Comparison of ENCODE assay signal across 13 cellular contexts in the genomic region with DNA sequence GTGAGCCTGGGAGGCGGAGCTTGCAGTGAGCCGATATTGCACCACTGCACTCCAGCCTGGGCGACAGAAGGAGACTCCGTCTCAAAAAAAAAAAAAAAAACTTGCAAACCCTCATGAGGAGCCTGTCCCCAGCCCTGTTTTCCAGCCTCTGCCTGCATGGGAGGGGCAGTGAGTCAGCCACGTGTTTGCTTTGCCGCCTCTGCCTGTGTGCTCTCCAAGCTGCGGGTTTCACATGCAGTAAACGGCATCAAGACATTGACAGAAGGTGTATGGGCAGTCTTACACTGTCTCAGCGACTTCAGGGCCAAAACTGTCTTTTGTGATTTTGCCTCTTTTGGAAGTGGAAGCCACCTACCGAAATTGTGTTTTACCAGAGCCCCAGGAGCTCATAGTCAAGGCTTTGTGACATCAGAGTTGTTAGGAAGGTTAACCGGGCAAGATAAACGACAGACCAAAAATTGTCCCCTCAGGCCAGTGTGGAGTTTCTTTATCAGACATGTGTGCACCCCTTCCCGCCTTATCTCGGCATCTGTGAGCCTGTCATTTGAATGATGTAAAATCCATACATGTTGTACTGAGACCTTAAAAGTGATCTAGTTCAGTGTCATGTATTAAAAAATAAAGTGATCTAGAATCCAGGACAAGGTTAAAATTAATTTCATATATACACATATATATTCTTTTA. TPM values are rescaled to one million over a fixed set of nuclear protein-coding genes. Genes with fewer than 3 reads are reported as not detected.
"Had no signal": no experiment of that assay in that cellular context is flagged by ENCODE, and none has a peak within 500 bp of the region (broad histone marks: within the 10 kb centered on the region; RNA-seq: fewer than 3 reads in every experiment).

No MANE protein-coding gene starts in this region.

- H3K27ac ChIP-seq: ascending aorta, heart left ventricle, tibial artery had no signal

- H3K4me1 ChIP-seq: ascending aorta, heart left ventricle, tibial artery had no signal

- H3K9me3 ChIP-seq: ascending aorta, heart left ventricle, tibial artery had no signal

- DNase-seq: activated CD8-positive, alpha-beta T cell treated with anti-CD3 and anti-CD28 coated beads for 36 hours; activated naive CD4-positive, alpha-beta T cell treated with Interleukin-2 at 50 U/mL for 16 hours; activated naive CD8-positive, alpha-beta T cell treated with anti-CD3 and anti-CD28 coated beads, Interleukin-2, amount 50 U/mL, for 24 hours; heart left ventricle; kidney; left ventricle myocardium superior; retina; small intestine; tibial artery had no signal

- H3K27me3 ChIP-seq: ascending aorta, heart left ventricle, tibial artery had no signal

- FAIRE-seq: colon, frontal cortex, kidney, small intestine had no signal

- ATAC-seq: activated CD8-positive, alpha-beta T cell treated with anti-CD3 and anti-CD28 coated beads for 36 hours; activated naive CD8-positive, alpha-beta T cell treated with anti-CD3 and anti-CD28 coated beads, Interleukin-2, amount 50 U/mL, for 24 hours; left ventricle myocardium superior; stimulated activated effector memory CD8-positive, alpha-beta T cell treated with anti-CD3 and anti-CD28 coated beads, Interleukin-12 subunit alpha, Interleukin-12 subunit beta, amount 100 ng/mL, for 72 hours had no signal

- H3K4me3 ChIP-seq: ascending aorta, heart left ventricle, tibial artery had no signal

RNA-seq across cellular contexts. Expression of a gene that starts 52.8 kb away (rescaled TPM):
- total RNA-seq: ascending aorta had no signal
